13 cellular contexts compared by ENCODE assay signal in genomic region chr3:99232696-99233095, GRCh38.
A peak's percentile ranks its signal among the peaks of the same experiment; 100 is the strongest.
DNase-seq lines count a peak whose midpoint lies in the region; ATAC-seq and TF ChIP-seq lines count a peak whose summit lies in the region.
"Had no signal": no experiment of that assay in that cellular context is flagged by ENCODE, and none has a peak within 500 bp of the region (broad histone marks: within the 10 kb centered on the region; RNA-seq: fewer than 3 reads in every experiment).

No MANE protein-coding gene starts in this region.

- peak; percentile 47 for DNase-seq in GM23248
- peak; percentile 61 for DNase-seq in M059J (ENCODE audit: low read depth)
- DNase-seq in astrocyte of the cerebellum (ENCODE audit: low read depth) = peak; percentile 33
- DNase-seq in aorta = no peak
- no peak for DNase-seq in H7
- DNase-seq in NCI-H1436 treated with DMSO at 0.1 percent for 48 hours (lab: John Stamatoyannopoulos, UW) = no peak
- DNase-seq: ACHN; CD4-positive, alpha-beta T cell; DMS79; EL; KG1 had no signal

- H3K4me1 ChIP-seq in GM23248 (ENCODE audit: insufficient read depth) = peaks cover 8% of the 10 kb centered on the region; the same call in 1 of the 2 replicates
- H3K4me1 ChIP-seq in aorta (ENCODE audit: control insufficient read depth in 1 of 2, insufficient read depth in 2 of 2, low read length in 2 of 2) = peaks cover 1 to 10% of the 10 kb centered on the region in 2 donors
- H3K4me1 ChIP-seq: BLaER1 treated with 17β-estradiol and CSF1 and Interleukin-3, amounts not matched to agents 10 nM and 100 nM had no signal

- no peak overlapping the region for H3K4me3 ChIP-seq in GM23248
- no peak overlapping the region for H3K4me3 ChIP-seq in astrocyte of the cerebellum (ENCODE audit: low read depth, low read length)
- no peak overlapping the region for H3K4me3 ChIP-seq in aorta (ENCODE audit: low read length in 2 of 2)
- H3K4me3 ChIP-seq in H7 (ENCODE audit: insufficient read depth, low read depth, low read length) = no peak overlapping the region
- H3K4me3 ChIP-seq: BLaER1 treated with 17β-estradiol and CSF1 and Interleukin-3, amounts not matched to agents 10 nM and 100 nM had no signal

- no peak overlapping the region for H2AFZ ChIP-seq in GM23248

- ATAC-seq in aorta (ENCODE audit: low FRiP score) = peak; percentile 79
- no peak for ATAC-seq in GM21619 (IDR thresholded peaks at IDR 0.05; ENCODE audit: unreplicated experiment)

- no peak overlapping the region for H3K4me2 ChIP-seq in GM23248 (ENCODE audit: unreplicated experiment)
- H3K4me2 ChIP-seq: BLaER1 treated with 17β-estradiol and CSF1 and Interleukin-3, amounts not matched to agents 10 nM and 100 nM had no signal

- no peak overlapping the region for H3K27ac ChIP-seq in GM23248
- H3K27ac ChIP-seq in aorta (ENCODE audit: low read depth in 1 of 2, low read length in 2 of 2) = peak overlapping the region; percentile 52 to 67
- H3K27ac ChIP-seq: BLaER1 treated with 17β-estradiol and CSF1 and Interleukin-3, amounts not matched to agents 10 nM and 100 nM had no signal

- intact Hi-C loops in aorta (cut with DNase I) = loop anchor here (10.0 kb wide), 4 partner anchors 182 to 522 kb away; partner anchors contain the start of gene COL8A1 (in 1 of the 2)

- H3F3A ChIP-seq in GM23248 (ENCODE audit: insufficient read depth) = no peaks in the 10 kb centered on the region

- H3K9me3 ChIP-seq in GM23248 (ENCODE audit: low read depth) (no peaks in the 10 kb centered on the region), aorta (ENCODE audit: control insufficient read depth, low read length) (no peaks in the 10 kb centered on the region)
- H3K9me3 ChIP-seq: BLaER1 treated with 17β-estradiol and CSF1 and Interleukin-3, amounts not matched to agents 10 nM and 100 nM had no signal

- no peaks in the 10 kb centered on the region for H3K9me2 ChIP-seq in GM23248 (ENCODE audit: insufficient read depth)

- H3K9ac ChIP-seq in GM23248 = no peak overlapping the region
- H3K9ac ChIP-seq: BLaER1 treated with 17β-estradiol and CSF1 and Interleukin-3, amounts not matched to agents 10 nM and 100 nM had no signal

- H3K27me3 ChIP-seq in GM23248 (replicated peaks; ENCODE audit: insufficient read depth) (no peaks in the 10 kb centered on the region), aorta (ENCODE audit: control insufficient read depth in 1 of 2, insufficient read depth in 2 of 2, low read length in 1 of 2) (no peaks in the 10 kb centered on the region), H7 (ENCODE audit: control insufficient read depth, insufficient read depth, low read length) (no peaks in the 10 kb centered on the region)
- H3K27me3 ChIP-seq: BLaER1 treated with 17β-estradiol and CSF1 and Interleukin-3, amounts not matched to agents 10 nM and 100 nM had no signal

- no peaks in the 10 kb centered on the region for H3K36me3 ChIP-seq in GM23248 (ENCODE audit: low read depth)
- no peaks in the 10 kb centered on the region for H3K36me3 ChIP-seq in aorta (ENCODE audit: control insufficient read depth in 1 of 2, insufficient read depth in 2 of 2, low read length in 1 of 2)
- no peaks in the 10 kb centered on the region for H3K36me3 ChIP-seq in H7 (replicated peaks; ENCODE audit: control insufficient read depth, insufficient read depth, low read length)
- H3K36me3 ChIP-seq: BLaER1 treated with 17β-estradiol and CSF1 and Interleukin-3, amounts not matched to agents 10 nM and 100 nM had no signal

- no peak for TF ChIP-seq CTCF in astrocyte of the cerebellum (IDR thresholded peaks at IDR 0.05; ENCODE audit: low read depth, low read length, missing control alignments)

- whole genome bisulfite sequencing in GM23248 (ENCODE audit: low coverage in 1 of 2, low lambda C conversion rate in 2 of 2, missing lambda C conversion rate in 2 of 2), 2 experiments = 37 to 52% methylated on average over 1 of the region's 1 CpG
- 3 to 4% methylated on average over 1 of the region's 1 CpG for WGBS in aorta, 2 donors

- H3K79me2 ChIP-seq in GM23248 (ENCODE audit: insufficient read depth) = no peaks in the 10 kb centered on the region

- no peaks in the 10 kb centered on the region for H4K20me1 ChIP-seq in GM23248 (ENCODE audit: insufficient read depth)
- H4K20me1 ChIP-seq: BLaER1 treated with 17β-estradiol and CSF1 and Interleukin-3, amounts not matched to agents 10 nM and 100 nM had no signal

- in situ Hi-C loops in GM23248 (cut with MboI) (no loop called here), astrocyte of the cerebellum (cut with HindIII; ENCODE audit: low sequenced_read_pairs) (no loop called here)

Comparison
In these comparisons a context has a peak if more than half of its experiments do, and no peak if none do; other contexts are left out.
1. DNase-seq: peak in GM23248 (single experiment), M059J (single experiment) and astrocyte of the cerebellum (single experiment); none in aorta (0 of 2), H7 (single experiment) and NCI-H1436 treated with DMSO at 0.1 percent for 48 hours (single experiment).